14 cellular contexts compared by ENCODE assay signal in genomic region chr12:63301311-63301710, GRCh38.
DNase-seq lines count a peak whose midpoint lies in the region; ATAC-seq and TF ChIP-seq lines count a peak whose summit lies in the region.
"Had no signal": no experiment of that assay in that cellular context is flagged by ENCODE, and none has a peak within 500 bp of the region (broad histone marks: within the 10 kb centered on the region; RNA-seq: fewer than 3 reads in every experiment).

No MANE protein-coding gene starts in this region.

- H3K4me1 Mint-ChIP-seq in osteocyte (ENCODE audit: unreplicated experiment): peaks cover 74% of the 10 kb centered on the region
- H3K4me1 Mint-ChIP-seq: IgD-negative memory B cell had no signal

- no peak overlapping the region for H3K27ac ChIP-seq in RWPE2 (ENCODE audit: poor library complexity, severe bottlenecking)

- in situ Hi-C loops in ACHN (cut with HindIII; ENCODE audit: low pct_ligation_motif_present, low pct_unique_long_range_greater_than_20kb, low sequenced_read_pairs): no loop called here

- H3K36me3 Mint-ChIP-seq in osteocyte (ENCODE audit: unreplicated experiment): no peaks in the 10 kb centered on the region
- H3K36me3 Mint-ChIP-seq: IgD-negative memory B cell had no signal

- H3K27ac Mint-ChIP-seq in osteocyte (ENCODE audit: unreplicated experiment): peak overlapping the region; percentile 97
- H3K27ac Mint-ChIP-seq: IgD-negative memory B cell had no signal

- DNase-seq in ACHN (peak; percentile 14), RWPE2 (ENCODE audit: low spot score) (no peak), choroid plexus epithelial cell (ENCODE audit: low read depth) (peak; percentile 64), osteocyte (ENCODE audit: extremely low spot score, unreplicated experiment) (no peak)
- DNase-seq: Caco-2, DMS53, NCI-H1417, NCI-H2029, NCI-H524 had no signal

- H3K36me3 ChIP-seq in RWPE2 (ENCODE audit: low read depth): no peaks in the 10 kb centered on the region

- no peaks in the 10 kb centered on the region for H3K9me3 ChIP-seq in RWPE2 (ENCODE audit: severe bottlenecking)
- H3K9me3 ChIP-seq: Caco-2 had no signal

- no peak overlapping the region for H3K4me3 Mint-ChIP-seq in osteocyte (ENCODE audit: unreplicated experiment)
- H3K4me3 Mint-ChIP-seq: IgD-negative memory B cell had no signal

- H3K27me3 Mint-ChIP-seq in osteocyte (ENCODE audit: unreplicated experiment): no peaks in the 10 kb centered on the region
- H3K27me3 Mint-ChIP-seq: IgD-negative memory B cell had no signal

- ATAC-seq in RWPE2 (ENCODE audit: low read depth): peak; percentile 25; the same call in 1 of the 3 replicates
- no peak for ATAC-seq in HG02623 (IDR thresholded peaks at IDR 0.05; ENCODE audit: unreplicated experiment)
- no peak for ATAC-seq in GM21825 (IDR thresholded peaks at IDR 0.05; ENCODE audit: unreplicated experiment)
- no peak for ATAC-seq in GM21360 (IDR thresholded peaks at IDR 0.05; ENCODE audit: unreplicated experiment)
- ATAC-seq in HG03280 (IDR thresholded peaks at IDR 0.05; ENCODE audit: unreplicated experiment): no peak

- H3K27me3 ChIP-seq in RWPE2 (ENCODE audit: insufficient read depth, poor library complexity, severe bottlenecking): peaks cover 4% of the 10 kb centered on the region

- no peaks in the 10 kb centered on the region for H3K4me1 ChIP-seq in RWPE2 (ENCODE audit: insufficient read depth, poor library complexity, severe bottlenecking)
- H3K4me1 ChIP-seq: Caco-2 had no signal

- TF ChIP-seq CTCF in RWPE2 (IDR thresholded peaks at IDR 0.05; ENCODE audit: poor library complexity, severe bottlenecking): no peak
- no peak for TF ChIP-seq CTCF in choroid plexus epithelial cell (conservative IDR thresholded peaks at IDR 0.05; ENCODE audit: low read depth, low read length)
- no peak for TF ChIP-seq CTCF in osteocyte (IDR thresholded peaks at IDR 0.05)

- no peaks in the 10 kb centered on the region for H3K9me3 Mint-ChIP-seq in osteocyte (ENCODE audit: unreplicated experiment)

- H3K4me3 ChIP-seq in RWPE2 (ENCODE audit: severe bottlenecking): no peak overlapping the region
- H3K4me3 ChIP-seq in choroid plexus epithelial cell (ENCODE audit: low read depth, low read length): no peak overlapping the region

Comparison
In these comparisons a context has a peak if more than half of its experiments do, and no peak if none do; other contexts are left out.
1. DNase-seq: peak in ACHN (single experiment) and choroid plexus epithelial cell (single experiment); none in RWPE2 (single experiment) and osteocyte (single experiment).